ENCODE assay signal across 9 cellular contexts in the genomic region with DNA sequence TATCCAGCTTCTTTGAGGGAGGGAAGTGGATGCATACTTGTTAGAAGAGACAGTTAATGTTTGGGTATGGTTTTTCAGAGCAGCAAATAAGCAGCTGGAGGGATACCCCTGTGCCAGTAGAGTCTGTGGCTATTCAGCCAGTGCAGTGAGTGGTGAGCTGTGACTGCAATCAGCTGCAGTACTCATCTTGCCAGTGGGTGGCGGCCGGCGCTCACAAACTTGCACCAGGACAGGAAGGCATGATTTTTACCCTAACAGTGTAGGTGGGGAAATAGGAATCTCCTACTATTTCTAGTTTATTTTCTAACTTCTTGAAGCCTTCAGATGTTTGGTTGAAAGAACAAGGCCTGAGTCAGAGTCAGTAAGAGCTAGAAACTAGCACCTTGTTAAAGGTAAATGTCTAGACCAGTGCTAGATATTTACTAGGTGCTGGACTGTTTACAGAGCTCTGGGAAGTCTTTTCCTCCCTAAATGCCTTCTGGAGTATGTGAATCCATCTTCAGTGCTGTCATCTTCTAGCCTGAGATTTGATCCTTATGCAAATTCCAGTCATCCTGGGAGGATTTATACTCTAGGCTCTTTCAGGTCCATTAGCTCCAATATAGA. TPM values are rescaled to one million over a fixed set of nuclear protein-coding genes. Genes with fewer than 3 reads are reported as not detected.
DNase-seq lines count a peak whose midpoint lies in the region; ATAC-seq and TF ChIP-seq lines count a peak whose summit lies in the region.
"Had no signal": no experiment of that assay in that cellular context is flagged by ENCODE, and none has a peak within 500 bp of the region (broad histone marks: within the 10 kb centered on the region; RNA-seq: fewer than 3 reads in every experiment).

No MANE protein-coding gene starts in this region.

- no peaks in the 10 kb centered on the region for H3K4me1 ChIP-seq in OCI-LY1 (ENCODE audit: insufficient read depth, low read length, severe bottlenecking)
- no peaks in the 10 kb centered on the region for H3K4me1 ChIP-seq in neutrophil (ENCODE audit: control insufficient read depth in 1 of 2, insufficient read depth in 1 of 2, low read depth in 1 of 2, low read length in 1 of 2)
- H3K4me1 ChIP-seq in upper lobe of left lung = peaks cover 0 to 21% (median 9%) of the 10 kb centered on the region in 4 donors

- H3K27ac ChIP-seq in OCI-LY1 (ENCODE audit: low read depth, low read length, poor library complexity, severe bottlenecking) (no peak overlapping the region), neutrophil (no peak overlapping the region), upper lobe of left lung (no peak overlapping the region)

- peak; percentile 87 for TF ChIP-seq CTCF in OCI-LY1 (IDR thresholded peaks at IDR 0.05; ENCODE audit: low read length)
- TF ChIP-seq CTCF in neutrophil (IDR thresholded peaks at IDR 0.05) = peak; percentile 77
- peak; percentile 71 to 88 (median 78) for TF ChIP-seq CTCF in upper lobe of left lung (IDR thresholded peaks at IDR 0.05)

- H4K20me1 ChIP-seq in OCI-LY1 (ENCODE audit: insufficient read depth, low read length) = no peaks in the 10 kb centered on the region

- peak; percentile 80 to 82 for DNase-seq in AML-193 (lab: John Stamatoyannopoulos, UW)
- DNase-seq in activated T-cell treated with anti-CD3 and anti-CD28 coated beads, Interleukin-2, amount 50 U/mL, for 1 hour = peak; percentile 56
- DNase-seq in fibroblast of peridontal ligament (ENCODE audit: extremely low read depth) = peak; percentile 69
- peak; percentile 86 to 87 for DNase-seq in upper lobe of left lung

- no peaks in the 10 kb centered on the region for H3K9me3 ChIP-seq in OCI-LY1 (ENCODE audit: low read length)
- H3K9me3 ChIP-seq in neutrophil = no peaks in the 10 kb centered on the region
- no peaks in the 10 kb centered on the region for H3K9me3 ChIP-seq in upper lobe of left lung

- H3K9me2 ChIP-seq in OCI-LY1 (ENCODE audit: low read depth, low read length) = no peaks in the 10 kb centered on the region

- TF ChIP-seq EP300 in upper lobe of left lung (IDR thresholded peaks at IDR 0.05) = no peak

- H3K4me2 ChIP-seq in OCI-LY1 (ENCODE audit: low read length) = no peak overlapping the region

- TF ChIP-seq POLR2A in upper lobe of left lung (IDR thresholded peaks at IDR 0.05) = no peak

- ATAC-seq in GM18511 (IDR thresholded peaks at IDR 0.05; ENCODE audit: unreplicated experiment) = peak; percentile 88
- ATAC-seq in HG03045 (IDR thresholded peaks at IDR 0.05; ENCODE audit: unreplicated experiment) = peak; percentile 82
- ATAC-seq in upper lobe of left lung (ENCODE audit: low FRiP score in 2 of 2) = peak; percentile 83 to 92

- no peak overlapping the region for H2AFZ ChIP-seq in OCI-LY1 (ENCODE audit: low read length)

- WGBS in upper lobe of left lung, 2 donors = 18 to 22% methylated on average over 3 of the region's 3 CpGs

- H3K27me3 ChIP-seq in OCI-LY1 (ENCODE audit: insufficient read depth, low read length) (no peaks in the 10 kb centered on the region), neutrophil (peaks cover 39% of the 10 kb centered on the region), upper lobe of left lung (no peaks in the 10 kb centered on the region)

- no peaks in the 10 kb centered on the region for H3K79me2 ChIP-seq in OCI-LY1 (ENCODE audit: insufficient read depth, low read length)

- no peak overlapping the region for H3K4me3 ChIP-seq in OCI-LY1 (ENCODE audit: low read depth, low read length, poor library complexity, severe bottlenecking)
- H3K4me3 ChIP-seq in neutrophil (ENCODE audit: low read depth in 1 of 2, low read length in 1 of 2) = no peak overlapping the region
- no peak overlapping the region for H3K4me3 ChIP-seq in upper lobe of left lung

- no peak overlapping the region for H3K9ac ChIP-seq in OCI-LY1 (ENCODE audit: low read length)

- H3F3A ChIP-seq in OCI-LY1 (ENCODE audit: insufficient read depth, low read length) = no peaks in the 10 kb centered on the region

- H3K36me3 ChIP-seq in OCI-LY1 (ENCODE audit: insufficient read depth, low read length) (no peaks in the 10 kb centered on the region), neutrophil (no peaks in the 10 kb centered on the region), upper lobe of left lung (no peaks in the 10 kb centered on the region)

RNA-seq across cellular contexts. Expression of gene TIMP4, which starts 23.6 kb away (rescaled TPM):
- total RNA-seq in upper lobe of left lung = 10 to 100 TPM in 1 of 6 donors, 1 to 10 TPM in 5; 1.6 to 10.5 (median 5.2) TPM
- total RNA-seq: T-helper 1 cell treated with Interleukin-12 subunit alpha and Interleukin-12 subunit beta and Interleukin-4 antibody, amounts not matched to agents 30 ng/mL and 1 ng/mL, for 36 hours had no signal
